28 cellular contexts compared by ENCODE assay signal in genomic region chr3:193720169-193720568, GRCh38.
"Had no signal": no experiment of that assay in that cellular context is flagged by ENCODE, and none has a peak within 500 bp of the region (broad histone marks: within the 10 kb centered on the region; RNA-seq: fewer than 3 reads in every experiment).

No MANE protein-coding gene starts in this region.

- H3K9me3 ChIP-seq: colonic mucosa, esophagus muscularis mucosa had no signal

- H3K36me3 ChIP-seq: colonic mucosa, esophagus muscularis mucosa, esophagus squamous epithelium, gastrocnemius medialis, gastroesophageal sphincter, heart left ventricle, heart right ventricle had no signal

- H3K27me3 ChIP-seq: colonic mucosa, dorsolateral prefrontal cortex, esophagus muscularis mucosa, esophagus squamous epithelium, gastrocnemius medialis, gastroesophageal sphincter, hepatocyte had no signal

- ATAC-seq: effector memory CD8-positive, alpha-beta T cell; esophagus mucosa; foreskin keratinocyte; gastrocnemius medialis; gastroesophageal sphincter had no signal

- H3K4me2 ChIP-seq: hepatocyte had no signal

- DNase-seq: colonic mucosa; cortex of kidney; dermis blood vessel endothelial cell; dorsolateral prefrontal cortex; effector CD4-positive, alpha-beta T cell; effector CD8-positive, alpha-beta T cell; effector memory CD4-positive, alpha-beta T cell; effector memory CD8-positive, alpha-beta T cell; endodermal cell; erythroblast; esophagus squamous epithelium; foreskin fibroblast; foreskin keratinocyte; foreskin melanocyte; gastrocnemius medialis; glutamatergic neuron; head of caudate nucleus; heart left ventricle; heart right ventricle had no signal

- H2AFZ ChIP-seq: hepatocyte had no signal

- H3K27ac ChIP-seq: colonic mucosa, coronary artery, dorsolateral prefrontal cortex, epithelial cell of prostate, esophagus muscularis mucosa, esophagus squamous epithelium, foreskin keratinocyte, gastrocnemius medialis, gastroesophageal sphincter, heart left ventricle, heart right ventricle, hepatocyte had no signal

- FAIRE-seq: colon, endometrium, endothelial cell of umbilical vein had no signal

- H3K4me3 ChIP-seq: colonic mucosa, coronary artery, dorsolateral prefrontal cortex, esophagus muscularis mucosa, esophagus squamous epithelium, gastrocnemius medialis, gastroesophageal sphincter, heart left ventricle, heart right ventricle, hepatocyte had no signal

- H3K79me2 ChIP-seq: hepatocyte had no signal

- H3K4me1 ChIP-seq: colonic mucosa, esophagus muscularis mucosa, esophagus squamous epithelium, foreskin keratinocyte, gastrocnemius medialis, gastroesophageal sphincter, heart left ventricle had no signal
